Comparison of ENCODE assay signal across 8 cellular contexts in genomic region chr3:100401674-100402036, GRCh38. TPM values are rescaled to one million over a fixed set of nuclear protein-coding genes. Genes with fewer than 3 reads are reported as not detected.
DNase-seq lines count a peak whose midpoint lies in the region; ATAC-seq and TF ChIP-seq lines count a peak whose summit lies in the region.

No MANE protein-coding gene starts in this region.

- WGBS in lower leg skin, 2 donors = 0 to 2% methylated on average over 23 of the region's 23 CpGs

- intact Hi-C loops in CD8-positive, alpha-beta T cell (cut with DNase I, micrococcal nuclease) = loop anchor here (1.0 to 10.0 kb wide), 12 partner anchors 67 to 1879 kb away; partner anchors contain the start of genes NIT2 (in 2 of the 2), TBC1D23 (in 2 of the 2), TFG (in 2 of the 2) and CLDND1 (in 1 of the 2)
- intact Hi-C loops in lower leg skin (cut with DNase I; ENCODE audit: low total_unique reads) = no loop called here

- DNase-seq in CD8-positive, alpha-beta T cell = peak in 6 of 7 experiments; percentile 13 to 82 (median 42)
- DNase-seq in T-helper 9 cell = peak; percentile 38
- DNase-seq in central memory CD8-positive, alpha-beta T cell (ENCODE audit: low spot score in 2 of 2) = peak in 1 of 2 donors; percentile 35
- DNase-seq in lower leg skin (ENCODE audit: low spot score in 2 of 2) = peak in 1 of 2 donors; percentile 88
- peak; percentile 19 to 28 (median 27) for DNase-seq in stimulated activated CD4-positive, alpha-beta T cell treated with anti-CD3 and anti-CD28 coated beads, TNF-alpha, amount 100 ng/mL, for 24 hours (ENCODE audit: low read depth in 3 of 3)
- no peak for DNase-seq in T1000 (lab: John Stamatoyannopoulos, UW)

- ATAC-seq in CD8-positive, alpha-beta T cell = peak; percentile 47
- ATAC-seq in GM19452 (IDR thresholded peaks at IDR 0.05; ENCODE audit: unreplicated experiment) = peak; percentile 23
- ATAC-seq in HG03521 (IDR thresholded peaks at IDR 0.05; ENCODE audit: unreplicated experiment) = peak; percentile 15
- peak; percentile 29 for ATAC-seq in central memory CD8-positive, alpha-beta T cell (replicated peaks; ENCODE audit: extremely low read depth, poor library complexity, severe bottlenecking)

- peaks cover 46% of the 10 kb centered on the region for H3K4me1 ChIP-seq in CD8-positive, alpha-beta T cell (ENCODE audit: insufficient read depth, low read length)

- H3K9me3 Mint-ChIP-seq in CD8-positive, alpha-beta T cell = no peaks in the 10 kb centered on the region
- no peaks in the 10 kb centered on the region for H3K9me3 Mint-ChIP-seq in central memory CD8-positive, alpha-beta T cell

- no peak for TF ChIP-seq POLR2A in lower leg skin (IDR thresholded peaks at IDR 0.05)

- no peaks in the 10 kb centered on the region for H3K27me3 ChIP-seq in CD8-positive, alpha-beta T cell (ENCODE audit: insufficient read depth, low read length)

- peaks cover 71% of the 10 kb centered on the region for H3K4me1 Mint-ChIP-seq in CD8-positive, alpha-beta T cell (ENCODE audit: low read depth)
- peaks cover 31% of the 10 kb centered on the region for H3K4me1 Mint-ChIP-seq in central memory CD8-positive, alpha-beta T cell

- H3K36me3 Mint-ChIP-seq in CD8-positive, alpha-beta T cell = peaks cover 21% of the 10 kb centered on the region
- peaks cover 18% of the 10 kb centered on the region for H3K36me3 Mint-ChIP-seq in central memory CD8-positive, alpha-beta T cell (ENCODE audit: insufficient read depth)

- peak overlapping the region; percentile 76 for H3K4me3 ChIP-seq in CD8-positive, alpha-beta T cell (ENCODE audit: low read depth, low read length)
- H3K4me3 ChIP-seq in lower leg skin (ENCODE audit: low read depth, poor library complexity, severe bottlenecking) = peak overlapping the region; percentile 83

- H3K9me3 ChIP-seq in CD8-positive, alpha-beta T cell (ENCODE audit: low read length) = no peaks in the 10 kb centered on the region

- CTCF ChIA-PET in CD8-positive, alpha-beta T cell (lab: Charles Lee) = interaction anchor here (0.9 to 1.5 kb wide), 2 partner anchors 22 to 141 kb away, joined by 3 read pairs; partner anchors contain the start of gene TBC1D23

- H3K27ac Mint-ChIP-seq in CD8-positive, alpha-beta T cell = peak overlapping the region; percentile 99
- H3K27ac Mint-ChIP-seq in central memory CD8-positive, alpha-beta T cell (ENCODE audit: low read depth) = peak overlapping the region; percentile 94

- H3K27ac ChIP-seq in CD8-positive, alpha-beta T cell (ENCODE audit: low read depth, low read length) = peak overlapping the region; percentile 77

- peak overlapping the region; percentile 98 for H3K4me3 Mint-ChIP-seq in CD8-positive, alpha-beta T cell
- H3K4me3 Mint-ChIP-seq in central memory CD8-positive, alpha-beta T cell = peak overlapping the region; percentile 97

- no peaks in the 10 kb centered on the region for H3K36me3 ChIP-seq in CD8-positive, alpha-beta T cell (ENCODE audit: insufficient read depth, low read length)

- TF ChIP-seq CTCF in CD8-positive, alpha-beta T cell (IDR thresholded peaks at IDR 0.05) = no peak
- TF ChIP-seq CTCF in lower leg skin (IDR thresholded peaks at IDR 0.05) = no peak

- no peaks in the 10 kb centered on the region for H3K27me3 Mint-ChIP-seq in CD8-positive, alpha-beta T cell (ENCODE audit: low read depth)
- no peaks in the 10 kb centered on the region for H3K27me3 Mint-ChIP-seq in central memory CD8-positive, alpha-beta T cell

- POLR2A ChIA-PET in CD8-positive, alpha-beta T cell (lab: Charles Lee) = interaction anchor here (0.7 to 2.8 kb wide), 15 partner anchors 9 to 1808 kb away, joined by 3 to 17 read pairs (median 4); partner anchors contain the start of genes CMSS1, CPOX, DCBLD2 and NIT2

RNA-seq across cellular contexts. Expression of gene LNP1, which starts 0.3 kb away (rescaled TPM):
- 1 to 10 TPM; 1.1 to 1.2 TPM for total RNA-seq in CD8-positive, alpha-beta T cell
- 1 to 10 TPM in 2 of 4 donors, under 1 TPM in 2; 0.19 to 1.7 (median 0.85) TPM for total RNA-seq in lower leg skin

RNA-seq across cellular contexts. Expression of gene TOMM70, which starts 0.8 kb away (rescaled TPM):
- 10 to 100 TPM; 27.7 to 30.5 TPM for total RNA-seq in CD8-positive, alpha-beta T cell
- 10 to 100 TPM; 30.4 to 35.3 (median 33.5) TPM for total RNA-seq in lower leg skin
